22 cellular contexts compared by ENCODE assay signal in the genomic region with DNA sequence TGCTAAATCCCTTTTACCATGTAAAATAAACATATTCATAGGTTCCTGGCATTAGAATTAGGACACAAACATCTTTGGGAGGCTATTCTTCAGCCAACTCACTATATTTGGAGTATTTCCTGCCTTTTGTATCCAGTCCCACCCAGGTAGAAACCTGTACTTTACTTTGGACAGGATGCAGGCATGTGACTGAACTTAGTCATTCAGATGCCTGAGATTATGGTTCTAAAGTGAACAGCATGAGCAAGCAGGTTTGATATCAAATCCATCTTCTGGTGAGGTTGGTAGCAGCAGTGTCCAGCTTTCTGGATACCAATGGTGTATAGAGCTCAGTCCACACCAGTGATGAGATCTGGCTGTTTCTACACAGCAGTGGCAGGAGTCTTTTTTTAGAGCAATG. TPM values are rescaled to one million over a fixed set of nuclear protein-coding genes. Genes with fewer than 3 reads are reported as not detected.
DNase-seq lines count a peak whose midpoint lies in the region; ATAC-seq and TF ChIP-seq lines count a peak whose summit lies in the region.
"Had no signal": no experiment of that assay in that cellular context is flagged by ENCODE, and none has a peak within 500 bp of the region (broad histone marks: within the 10 kb centered on the region; RNA-seq: fewer than 3 reads in every experiment).

No MANE protein-coding gene starts in this region.

- no peak overlapping the region for H3K9ac ChIP-seq in neuronal stem cell (ENCODE audit: low read depth, low read length, poor library complexity)

- no peaks in the 10 kb centered on the region for H3K27me3 Mint-ChIP-seq in Calu3 (ENCODE audit: unreplicated experiment)

- TF ChIP-seq CTCF in Calu3 (IDR thresholded peaks at IDR 0.05; ENCODE audit: unreplicated experiment) (no peak), epithelial cell of esophagus (IDR thresholded peaks at IDR 0.05; ENCODE audit: insufficient read depth, low read depth, low read length, missing control alignments) (no peak)

- H2AFZ ChIP-seq in neuronal stem cell (ENCODE audit: low read length), result no peak overlapping the region
- H2AFZ ChIP-seq: GM23338 had no signal

- peaks cover 0 to 2% of the 10 kb centered on the region in 2 donors for H3K4me1 ChIP-seq in neuronal stem cell (ENCODE audit: control insufficient read depth in 2 of 2, insufficient read depth in 1 of 2, low read depth in 1 of 2, low read length in 2 of 2)
- H3K4me1 ChIP-seq: Caco-2 had no signal

- no peak overlapping the region for H3K27ac ChIP-seq in neuronal stem cell (replicated peaks; ENCODE audit: low read length)
- H3K27ac ChIP-seq: C4-2B had no signal

- H2BK15ac ChIP-seq in neuronal stem cell (ENCODE audit: low read length), result no peak overlapping the region

- H4K91ac ChIP-seq in neuronal stem cell (ENCODE audit: low read depth, low read length, poor library complexity), result no peak overlapping the region

- DNase-seq in Calu3 (peak; percentile 18), NCI-H82 treated with DMSO at 0.1 percent for 48 hours (lab: John Stamatoyannopoulos, UW; ENCODE audit: unreplicated experiment) (peak; percentile 45), epithelial cell of esophagus (ENCODE audit: low read depth) (peak; percentile 57), kidney tubule cell (ENCODE audit: low spot score) (peak; percentile 54), neuronal stem cell (ENCODE audit: low spot score) (no peak), RKO (ENCODE audit: low spot score) (no peak)
- no peak for DNase-seq in activated naive CD4-positive, alpha-beta T cell treated with anti-CD3 and anti-CD28 coated beads, Interleukin-2, amount 50 U/mL, for 72 hours (ENCODE audit: low spot score in 2 of 2)
- DNase-seq: ACHN; AML-193; Caco-2; CD4-positive, alpha-beta T cell; DMS153; DND-41; EL; HCEC 1CT had no signal

- H3K14ac ChIP-seq in neuronal stem cell (ENCODE audit: low read length), result no peak overlapping the region

- no TSS peak for BruUV-seq in Calu3 (replicated peaks; lab: Mats Ljungman, UMichigan)

- H3K9me3 ChIP-seq in neuronal stem cell (replicated peaks in 1 of 2; ENCODE audit: control insufficient read depth in 2 of 2, insufficient read depth in 1 of 2, low read depth in 1 of 2, low read length in 2 of 2), result no peaks in the 10 kb centered on the region
- H3K9me3 ChIP-seq: Caco-2 had no signal

- no peak overlapping the region for H2BK12ac ChIP-seq in neuronal stem cell (ENCODE audit: low read length)

- no peak overlapping the region for H2BK5ac ChIP-seq in neuronal stem cell (ENCODE audit: low read length)

- no peak overlapping the region for H3K4ac ChIP-seq in neuronal stem cell (ENCODE audit: low read length)

- no peak overlapping the region for H3K18ac ChIP-seq in neuronal stem cell (ENCODE audit: low read length)

- H3K4me3 ChIP-seq in epithelial cell of esophagus (ENCODE audit: low read length) (no peak overlapping the region), neuronal stem cell (ENCODE audit: low read length in 2 of 2) (no peak overlapping the region)
- H3K4me3 ChIP-seq: GM12878, GM23338 had no signal

- H3K9me3 Mint-ChIP-seq in Calu3 (ENCODE audit: low read depth, unreplicated experiment), result peaks cover 3% of the 10 kb centered on the region
- H3K9me3 Mint-ChIP-seq in activated naive CD4-positive, alpha-beta T cell treated with anti-CD3 and anti-CD28 coated beads, Interleukin-2, amount 50 U/mL, for 72 hours, result no peaks in the 10 kb centered on the region
- H3K9me3 Mint-ChIP-seq: CD4-positive, alpha-beta T cell; GM23338 had no signal

- H3K36me3 ChIP-seq in neuronal stem cell (replicated peaks in 1 of 2; ENCODE audit: control insufficient read depth in 2 of 2, insufficient read depth in 2 of 2, low read length in 2 of 2), result no peaks in the 10 kb centered on the region

- no peak overlapping the region for H2BK120ac ChIP-seq in neuronal stem cell (ENCODE audit: low read depth, low read length)

- no peak overlapping the region for H3K4me3 Mint-ChIP-seq in Calu3 (ENCODE audit: low read depth, unreplicated experiment)
- H3K4me3 Mint-ChIP-seq: CD4-positive, alpha-beta T cell; GM23338 had no signal

- H3K27ac Mint-ChIP-seq in Calu3 (ENCODE audit: unreplicated experiment), result peak overlapping the region; percentile 75
- no peak overlapping the region for H3K27ac Mint-ChIP-seq in activated naive CD4-positive, alpha-beta T cell treated with anti-CD3 and anti-CD28 coated beads, Interleukin-2, amount 50 U/mL, for 72 hours
- H3K27ac Mint-ChIP-seq: CD4-positive, alpha-beta T cell; GM23338 had no signal

- no peak overlapping the region for H4K8ac ChIP-seq in neuronal stem cell (ENCODE audit: low read depth, low read length)

- peaks cover 30% of the 10 kb centered on the region for H3K4me1 Mint-ChIP-seq in Calu3 (ENCODE audit: low read depth, unreplicated experiment)

- no peak overlapping the region for H2AK5ac ChIP-seq in neuronal stem cell (ENCODE audit: low read depth, low read length)

- H3K4me2 ChIP-seq in neuronal stem cell (ENCODE audit: insufficient read depth, low read length, poor library complexity, severe bottlenecking), result no peak overlapping the region
- H3K4me2 ChIP-seq: GM23338 had no signal

- intact Hi-C loops in Calu3 (cut with micrococcal nuclease; ENCODE audit: unreplicated experiment), result no loop called here

- no peaks in the 10 kb centered on the region for H3K27me3 ChIP-seq in neuronal stem cell (ENCODE audit: control insufficient read depth in 3 of 3, insufficient read depth in 3 of 3, low read depth in 1 of 3, low read length in 3 of 3)

- ATAC-seq in activated naive CD4-positive, alpha-beta T cell treated with anti-CD3 and anti-CD28 coated beads, Interleukin-2, amount 50 U/mL, for 72 hours, result no peak
- ATAC-seq: GM12878, GM23338 had no signal

- no peak overlapping the region for H3K23ac ChIP-seq in neuronal stem cell (ENCODE audit: low read depth, low read length, poor library complexity)

- CTCF ChIA-PET in Calu3 (lab: Charles Lee), result interaction anchor here (0.8 kb wide), 1 partner anchor 10 kb away, joined by 4 read pairs; no protein-coding TSS in a partner anchor

- no peaks in the 10 kb centered on the region for H3K79me1 ChIP-seq in neuronal stem cell (ENCODE audit: low read depth, low read length)

- H3K36me3 Mint-ChIP-seq in Calu3 (ENCODE audit: insufficient read depth, unreplicated experiment), result no peaks in the 10 kb centered on the region
- H3K36me3 Mint-ChIP-seq in activated naive CD4-positive, alpha-beta T cell treated with anti-CD3 and anti-CD28 coated beads, Interleukin-2, amount 50 U/mL, for 72 hours, result no peaks in the 10 kb centered on the region

RNA-seq across cellular contexts. Expression of gene CA10, which starts 20.2 kb away (rescaled TPM):
- not detected in 2 replicates for total RNA-seq in Calu3 (2022)
- total RNA-seq in activated naive CD4-positive, alpha-beta T cell treated with anti-CD3 and anti-CD28 coated beads, Interleukin-2, amount 50 U/mL, for 72 hours, result not detected
- polyA plus RNA-seq in neuronal stem cell (2013, experiment 1 of 2), result not detected
- polyA plus RNA-seq in neuronal stem cell (2013, experiment 2 of 2), result 0.04 TPM
- total RNA-seq: A172; Caco-2; CD4-positive, alpha-beta T cell; G401; GM12878; HT-29 had no signal
- polyA plus RNA-seq: BJ, GM12878 had no signal

Comparison
In these comparisons a context has a peak if more than half of its experiments do, and no peak if none do; other contexts are left out.
1. DNase-seq: peak in Calu3 (single experiment), NCI-H82 treated with DMSO at 0.1 percent for 48 hours (single experiment), epithelial cell of esophagus (single experiment) and kidney tubule cell (single experiment); none in activated naive CD4-positive, alpha-beta T cell treated with anti-CD3 and anti-CD28 coated beads, Interleukin-2, amount 50 U/mL, for 72 hours (0 of 2), neuronal stem cell (single experiment) and RKO (single experiment).